Comparison of ENCODE assay signal across 1 cellular context in genomic region chr22:22520020-22520656, GRCh38.
TF ChIP-seq lines count a peak whose summit lies in the region.

Gene ZNF280A, minus strand, starts transcription at chr22:22520270. Its CDS starts 4,640 bp downstream, at chr22:22515630.

TF ChIP-seq in endothelial cell of umbilical vein, 7 proteins besides CTCF, POLR2A, EP300 and RAD21:
- TF ChIP-seq GATA2 (IDR thresholded peaks at IDR 0.05; ENCODE audit: insufficient read depth, insufficient read length, low read depth, low read length), result no peak
- TF ChIP-seq JUN (IDR thresholded peaks at IDR 0.05; ENCODE audit: borderline replicate concordance, insufficient read depth, insufficient read length, low read depth), result no peak
